In genomic region chr11:100545970-100546369, GRCh38 we compare ENCODE assay signal across 20 cellular contexts.
"Had no signal": no experiment of that assay in that cellular context is flagged by ENCODE, and none has a peak within 500 bp of the region (broad histone marks: within the 10 kb centered on the region; RNA-seq: fewer than 3 reads in every experiment).

No MANE protein-coding gene starts in this region.

- H3K27me3 Mint-ChIP-seq: activated B cell treated with CpG ODN at 0.5 μM for 24 hours; activated CD4-positive, alpha-beta T cell treated with anti-CD3 and anti-CD28 coated beads, Interleukin-2, amount 10 ng/mL, durations not matched to agents 24 days and 14 days; activated CD8-positive, alpha-beta memory T cell treated with anti-CD3 and anti-CD28 coated beads, Interleukin-2, amount 10 ng/mL, durations not matched to agents 7 days and 5 days; activated naive CD4-positive, alpha-beta T cell treated with anti-CD3 and anti-CD28 coated beads, Interleukin-2, amount 50 U/mL, for 24 hours; activated T-cell treated with anti-CD3 and anti-CD28 coated beads, Interleukin-2, amount 50 U/mL, for 24 hours; central memory CD8-positive, alpha-beta T cell; T-helper 17 cell had no signal

- H3K27me3 ChIP-seq: body of pancreas, MG63 had no signal

- H3K4me3 ChIP-seq: body of pancreas, MG63 had no signal

- H3K9me3 ChIP-seq: body of pancreas, MG63 had no signal

- H3K27ac ChIP-seq: body of pancreas, KMS-11 had no signal

- H3K36me3 ChIP-seq: MG63 had no signal

- DNase-seq: activated B cell treated with CpG ODN at 0.5 μM for 24 hours; activated CD4-positive, alpha-beta T cell treated with anti-CD3 and anti-CD28 coated beads for 1 hour; activated CD4-positive, alpha-beta T cell treated with anti-CD3 and anti-CD28 coated beads, Interleukin-2, amount 10 ng/mL, durations not matched to agents 24 days and 14 days; activated CD4-positive, alpha-beta T cell treated with anti-CD3 and anti-CD28 coated beads, Interleukin-2, amount 50 U/mL, for 48 hours; activated CD8-positive, alpha-beta memory T cell treated with anti-CD3 and anti-CD28 coated beads, Interleukin-2, amount 10 ng/mL, durations not matched to agents 7 days and 5 days; activated effector memory CD4-positive, alpha-beta T cell treated with Interleukin-2 at 50 U/mL for 16 hours; activated naive CD4-positive, alpha-beta T cell; activated T-cell treated with anti-CD3 and anti-CD28 coated beads, Interleukin-2, amount 50 U/mL, for 24 hours; aorta; body of pancreas; MV-4-11; NCI-H2107; NCI-H510A treated with DMSO at 0.1 percent for 48 hours; T-helper 17 cell; T-helper 9 cell had no signal

- H3K4me1 Mint-ChIP-seq: activated B cell treated with CpG ODN at 0.5 μM for 24 hours; activated CD4-positive, alpha-beta T cell treated with anti-CD3 and anti-CD28 coated beads, Interleukin-2, amount 10 ng/mL, durations not matched to agents 24 days and 14 days; activated CD8-positive, alpha-beta memory T cell treated with anti-CD3 and anti-CD28 coated beads, Interleukin-2, amount 10 ng/mL, durations not matched to agents 7 days and 5 days; activated naive CD4-positive, alpha-beta T cell treated with anti-CD3 and anti-CD28 coated beads, Interleukin-2, amount 50 U/mL, for 24 hours; central memory CD8-positive, alpha-beta T cell; T-helper 17 cell had no signal

- H3K36me3 Mint-ChIP-seq: activated CD8-positive, alpha-beta memory T cell treated with anti-CD3 and anti-CD28 coated beads, Interleukin-2, amount 10 ng/mL, durations not matched to agents 7 days and 5 days; activated naive CD4-positive, alpha-beta T cell treated with anti-CD3 and anti-CD28 coated beads, Interleukin-2, amount 50 U/mL, for 24 hours had no signal

- H3K9me3 Mint-ChIP-seq: activated B cell treated with CpG ODN at 0.5 μM for 24 hours; activated CD4-positive, alpha-beta T cell treated with anti-CD3 and anti-CD28 coated beads, Interleukin-2, amount 10 ng/mL, durations not matched to agents 24 days and 14 days; activated T-helper 1 cell treated with anti-CD3 and anti-CD28 coated beads, Interleukin-12 subunit alpha, Interleukin-12 subunit beta, Interleukin-2, Interleukin-4 antibody, amounts not matched to agents 30 ng/mL and 10 ng/mL and 1 ng/mL, durations not matched to agents 14 hours and 24 hours and 36 hours had no signal

- H3K4me3 Mint-ChIP-seq: activated B cell treated with CpG ODN at 0.5 μM for 24 hours; activated CD4-positive, alpha-beta T cell treated with anti-CD3 and anti-CD28 coated beads, Interleukin-2, amount 10 ng/mL, durations not matched to agents 24 days and 14 days; activated CD8-positive, alpha-beta memory T cell treated with anti-CD3 and anti-CD28 coated beads, Interleukin-2, amount 10 ng/mL, durations not matched to agents 7 days and 5 days; activated naive CD4-positive, alpha-beta T cell treated with anti-CD3 and anti-CD28 coated beads, Interleukin-2, amount 50 U/mL, for 24 hours; activated T-cell treated with anti-CD3 and anti-CD28 coated beads, Interleukin-2, amount 50 U/mL, for 24 hours; activated T-helper 1 cell treated with anti-CD3 and anti-CD28 coated beads, Interleukin-12 subunit alpha, Interleukin-12 subunit beta, Interleukin-2, Interleukin-4 antibody, amounts not matched to agents 30 ng/mL and 10 ng/mL and 1 ng/mL, durations not matched to agents 14 hours and 24 hours and 36 hours; central memory CD8-positive, alpha-beta T cell; T-helper 17 cell had no signal

- H3K9ac ChIP-seq: KMS-11 had no signal

- H3K27ac Mint-ChIP-seq: activated B cell treated with CpG ODN at 0.5 μM for 24 hours; activated CD4-positive, alpha-beta T cell treated with anti-CD3 and anti-CD28 coated beads, Interleukin-2, amount 10 ng/mL, durations not matched to agents 24 days and 14 days; activated CD8-positive, alpha-beta memory T cell treated with anti-CD3 and anti-CD28 coated beads, Interleukin-2, amount 10 ng/mL, durations not matched to agents 7 days and 5 days; activated naive CD4-positive, alpha-beta T cell treated with anti-CD3 and anti-CD28 coated beads, Interleukin-2, amount 50 U/mL, for 24 hours; activated T-cell treated with anti-CD3 and anti-CD28 coated beads, Interleukin-2, amount 50 U/mL, for 24 hours; activated T-helper 1 cell treated with anti-CD3 and anti-CD28 coated beads, Interleukin-12 subunit alpha, Interleukin-12 subunit beta, Interleukin-2, Interleukin-4 antibody, amounts not matched to agents 30 ng/mL and 10 ng/mL and 1 ng/mL, durations not matched to agents 14 hours and 24 hours and 36 hours; T-helper 17 cell had no signal

- H3K4me1 ChIP-seq: body of pancreas had no signal
